Comparison of ENCODE assay signal across 11 cellular contexts in genomic region chr10:80471009-80471408, GRCh38. TPM values are rescaled to one million over a fixed set of nuclear protein-coding genes. Genes with fewer than 3 reads are reported as not detected.
DNase-seq lines count a peak whose midpoint lies in the region; ATAC-seq and TF ChIP-seq lines count a peak whose summit lies in the region.
"Had no signal": no experiment of that assay in that cellular context is flagged by ENCODE, and none has a peak within 500 bp of the region (broad histone marks: within the 10 kb centered on the region; RNA-seq: fewer than 3 reads in every experiment).

No MANE protein-coding gene starts in this region.

- no peak for TF ChIP-seq EP300 in suprapubic skin (IDR thresholded peaks at IDR 0.05)

- H3K4me1 ChIP-seq in suprapubic skin (peaks cover 99% of the 10 kb centered on the region), body of pancreas (peaks cover 72% of the 10 kb centered on the region)

- DNase-seq in activated T-cell treated with anti-CD3 and anti-CD28 coated beads, Interleukin-2, amount 50 U/mL, for 24 hours = peak; percentile 58
- no peak for DNase-seq in activated T-cell treated with anti-CD3 and anti-CD28 coated beads, Interleukin-2, amount 50 U/mL, for 1 hour
- DNase-seq in activated CD8-positive, alpha-beta T cell treated with anti-CD3 and anti-CD28 coated beads, Interleukin-2, amount 10 ng/mL, durations not matched to agents 7 days and 5 days = no peak
- DNase-seq in glutamatergic neuron (no peak), suprapubic skin (ENCODE audit: low spot score in 2 of 2) (no peak), SHP77 treated with DMSO at 0.1 percent for 48 hours (lab: John Stamatoyannopoulos, UW) (no peak), body of pancreas (no peak), GM10248 (ENCODE audit: extremely low spot score) (no peak)
- DNase-seq: GOT3, NCI-H446 treated with DMSO at 0.1 percent for 48 hours had no signal

- H3K36me3 ChIP-seq in suprapubic skin (peaks cover 7% of the 10 kb centered on the region), body of pancreas (replicated peaks in 1 of 2; ENCODE audit: insufficient read depth in 1 of 2, low read depth in 2 of 2) (no peaks in the 10 kb centered on the region)

- TF ChIP-seq POLR2A in suprapubic skin (IDR thresholded peaks at IDR 0.05) = no peak
- no peak for TF ChIP-seq POLR2A in body of pancreas (IDR thresholded peaks at IDR 0.05)

- ATAC-seq in activated CD8-positive, alpha-beta T cell treated with anti-CD3 and anti-CD28 coated beads, Interleukin-2, amount 10 ng/mL, durations not matched to agents 7 days and 5 days = peak; percentile 9
- no peak for ATAC-seq in body of pancreas

- CTCF ChIA-PET in activated CD8-positive, alpha-beta T cell treated with anti-CD3 and anti-CD28 coated beads, Interleukin-2, amount 10 ng/mL, durations not matched to agents 7 days and 5 days (lab: Charles Lee) = interaction anchor here (1.0 to 35.6 kb wide), 7 partner anchors 11 to 88 kb away, joined by 3 to 1113 read pairs (median 40); no protein-coding TSS in a partner anchor
- CTCF ChIA-PET in GM10248 (lab: Yijun Ruan, JAX) = interaction anchor here (0.7 to 50.4 kb wide), 9 partner anchors 7 to 93 kb away, joined by 3 to 1060 read pairs (median 6); no protein-coding TSS in a partner anchor

- H3K4me3 Mint-ChIP-seq in activated T-cell treated with anti-CD3 and anti-CD28 coated beads, Interleukin-2, amount 50 U/mL, for 24 hours = peak overlapping the region; percentile 50
- H3K4me3 Mint-ChIP-seq in activated CD8-positive, alpha-beta T cell treated with anti-CD3 and anti-CD28 coated beads, Interleukin-2, amount 10 ng/mL, durations not matched to agents 7 days and 5 days = peak overlapping the region; percentile 43
- peak overlapping the region; percentile 34 for H3K4me3 Mint-ChIP-seq in glutamatergic neuron (ENCODE audit: unreplicated experiment)

- H3K4me3 ChIP-seq in suprapubic skin (no peak overlapping the region), body of pancreas (no peak overlapping the region)
- H3K4me3 ChIP-seq: hepatocyte had no signal

- H3K27me3 Mint-ChIP-seq in activated T-cell treated with anti-CD3 and anti-CD28 coated beads, Interleukin-2, amount 50 U/mL, for 24 hours = no peaks in the 10 kb centered on the region
- H3K27me3 Mint-ChIP-seq in activated CD8-positive, alpha-beta T cell treated with anti-CD3 and anti-CD28 coated beads, Interleukin-2, amount 10 ng/mL, durations not matched to agents 7 days and 5 days (ENCODE audit: low read depth) = no peaks in the 10 kb centered on the region
- H3K27me3 Mint-ChIP-seq in glutamatergic neuron (ENCODE audit: unreplicated experiment) = peaks cover 2% of the 10 kb centered on the region

- H3K9me3 Mint-ChIP-seq in activated T-cell treated with anti-CD3 and anti-CD28 coated beads, Interleukin-2, amount 50 U/mL, for 24 hours = no peaks in the 10 kb centered on the region
- H3K9me3 Mint-ChIP-seq in activated CD8-positive, alpha-beta T cell treated with anti-CD3 and anti-CD28 coated beads, Interleukin-2, amount 10 ng/mL, durations not matched to agents 7 days and 5 days (ENCODE audit: insufficient read depth) = no peaks in the 10 kb centered on the region
- H3K9me3 Mint-ChIP-seq in glutamatergic neuron (ENCODE audit: unreplicated experiment) = peaks cover 2% of the 10 kb centered on the region

- POLR2A ChIA-PET in activated CD8-positive, alpha-beta T cell treated with anti-CD3 and anti-CD28 coated beads, Interleukin-2, amount 10 ng/mL, durations not matched to agents 7 days and 5 days (lab: Charles Lee) = interaction anchor here (1.0 to 8.0 kb wide), 5 partner anchors 8 to 38 kb away, joined by 3 to 86 read pairs (median 3); partner anchors contain the start of gene TSPAN14
- POLR2A ChIA-PET in GM10248 (lab: Yijun Ruan, JAX) = no interaction called here

- peak overlapping the region; percentile 95 for H3K27ac Mint-ChIP-seq in activated T-cell treated with anti-CD3 and anti-CD28 coated beads, Interleukin-2, amount 50 U/mL, for 24 hours
- H3K27ac Mint-ChIP-seq in activated CD8-positive, alpha-beta T cell treated with anti-CD3 and anti-CD28 coated beads, Interleukin-2, amount 10 ng/mL, durations not matched to agents 7 days and 5 days = peak overlapping the region; percentile 77
- H3K27ac Mint-ChIP-seq in glutamatergic neuron (ENCODE audit: unreplicated experiment) = no peak overlapping the region

- intact Hi-C loops in body of pancreas (cut with DNase I) = no loop called here

- H3K4me1 Mint-ChIP-seq in activated T-cell treated with anti-CD3 and anti-CD28 coated beads, Interleukin-2, amount 50 U/mL, for 24 hours (ENCODE audit: low read depth) = peaks cover 96% of the 10 kb centered on the region
- peaks cover 96% of the 10 kb centered on the region for H3K4me1 Mint-ChIP-seq in activated CD8-positive, alpha-beta T cell treated with anti-CD3 and anti-CD28 coated beads, Interleukin-2, amount 10 ng/mL, durations not matched to agents 7 days and 5 days (ENCODE audit: low read depth)
- peaks cover 40% of the 10 kb centered on the region for H3K4me1 Mint-ChIP-seq in glutamatergic neuron (ENCODE audit: low read depth, unreplicated experiment)

- no peaks in the 10 kb centered on the region for H3K27me3 ChIP-seq in suprapubic skin
- no peaks in the 10 kb centered on the region for H3K27me3 ChIP-seq in body of pancreas
- H3K27me3 ChIP-seq: hepatocyte had no signal

- H3K9me3 ChIP-seq in suprapubic skin = no peaks in the 10 kb centered on the region
- no peaks in the 10 kb centered on the region for H3K9me3 ChIP-seq in body of pancreas

- 58% methylated on average over 3 of the region's 3 CpGs for WGBS in suprapubic skin
- WGBS in body of pancreas, 2 donors = 87 to 100% methylated on average over 2 to 3 of the region's 3 CpGs

- H3K27ac ChIP-seq in suprapubic skin = peak overlapping the region; percentile 88
- no peak overlapping the region for H3K27ac ChIP-seq in body of pancreas
- H3K27ac ChIP-seq: hepatocyte had no signal

- TF ChIP-seq CTCF in glutamatergic neuron (IDR thresholded peaks at IDR 0.05; ENCODE audit: partially characterized antibody, unreplicated experiment) = no peak
- TF ChIP-seq CTCF in suprapubic skin (IDR thresholded peaks at IDR 0.05) = no peak
- no peak for TF ChIP-seq CTCF in body of pancreas (IDR thresholded peaks at IDR 0.05)
- no peak for TF ChIP-seq CTCF in GM10248 (IDR thresholded peaks at IDR 0.05; ENCODE audit: control extremely low read depth, extremely low read depth, low read depth, missing control alignments)

- H3K36me3 Mint-ChIP-seq in activated T-cell treated with anti-CD3 and anti-CD28 coated beads, Interleukin-2, amount 50 U/mL, for 24 hours (ENCODE audit: low read depth) = peaks cover 61% of the 10 kb centered on the region
- H3K36me3 Mint-ChIP-seq in activated CD8-positive, alpha-beta T cell treated with anti-CD3 and anti-CD28 coated beads, Interleukin-2, amount 10 ng/mL, durations not matched to agents 7 days and 5 days (ENCODE audit: low read depth) = peaks cover 67% of the 10 kb centered on the region
- no peaks in the 10 kb centered on the region for H3K36me3 Mint-ChIP-seq in glutamatergic neuron (ENCODE audit: unreplicated experiment)

RNA-seq across cellular contexts. Expression of gene TSPAN14, which starts 16.9 kb away (rescaled TPM):
- total RNA-seq in activated CD8-positive, alpha-beta T cell treated with anti-CD3 and anti-CD28 coated beads, Interleukin-2, amount 10 ng/mL, durations not matched to agents 7 days and 5 days = 100 to 1,000 TPM; 109 to 117 TPM
- total RNA-seq in glutamatergic neuron (ENCODE audit: unreplicated experiment) (141 TPM), suprapubic skin (100 to 1,000 TPM in 3 of 4 donors, 10 to 100 TPM in 1; 99.7 to 145 (median 122) TPM), body of pancreas (10 to 100 TPM; 22.3 to 63.0 TPM)
